1 cellular context compared by ENCODE assay signal in genomic region chr11:60924110-60924905, GRCh38.
TF ChIP-seq lines count a peak whose summit lies in the region.

TSS of gene TMEM132A (plus strand) at chr11:60924460. CDS start at chr11:60924634, 174 bp downstream.

TF ChIP-seq in HEK293, 187 proteins besides CTCF, POLR2A, EP300 and RAD21 (continued from another document):
- TF ChIP-seq, protein P1, sequence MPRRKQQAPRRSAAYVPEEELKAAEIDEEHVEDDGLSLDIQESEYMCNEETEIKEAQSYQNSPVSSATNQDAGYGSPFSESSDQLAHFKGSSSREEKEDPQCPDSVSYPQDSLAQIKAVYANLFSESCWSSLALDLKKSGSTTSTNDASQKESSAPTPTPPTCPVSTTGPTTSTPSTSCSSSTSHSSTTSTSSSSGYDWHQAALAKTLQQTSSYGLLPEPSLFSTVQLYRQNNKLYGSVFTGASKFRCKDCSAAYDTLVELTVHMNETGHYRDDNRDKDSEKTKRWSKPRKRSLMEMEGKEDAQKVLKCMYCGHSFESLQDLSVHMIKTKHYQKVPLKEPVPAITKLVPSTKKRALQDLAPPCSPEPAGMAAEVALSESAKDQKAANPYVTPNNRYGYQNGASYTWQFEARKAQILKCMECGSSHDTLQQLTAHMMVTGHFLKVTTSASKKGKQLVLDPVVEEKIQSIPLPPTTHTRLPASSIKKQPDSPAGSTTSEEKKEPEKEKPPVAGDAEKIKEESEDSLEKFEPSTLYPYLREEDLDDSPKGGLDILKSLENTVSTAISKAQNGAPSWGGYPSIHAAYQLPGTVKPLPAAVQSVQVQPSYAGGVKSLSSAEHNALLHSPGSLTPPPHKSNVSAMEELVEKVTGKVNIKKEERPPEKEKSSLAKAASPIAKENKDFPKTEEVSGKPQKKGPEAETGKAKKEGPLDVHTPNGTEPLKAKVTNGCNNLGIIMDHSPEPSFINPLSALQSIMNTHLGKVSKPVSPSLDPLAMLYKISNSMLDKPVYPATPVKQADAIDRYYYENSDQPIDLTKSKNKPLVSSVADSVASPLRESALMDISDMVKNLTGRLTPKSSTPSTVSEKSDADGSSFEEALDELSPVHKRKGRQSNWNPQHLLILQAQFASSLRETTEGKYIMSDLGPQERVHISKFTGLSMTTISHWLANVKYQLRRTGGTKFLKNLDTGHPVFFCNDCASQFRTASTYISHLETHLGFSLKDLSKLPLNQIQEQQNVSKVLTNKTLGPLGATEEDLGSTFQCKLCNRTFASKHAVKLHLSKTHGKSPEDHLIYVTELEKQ (tag by site-specific recombination; IDR thresholded peaks at IDR 0.05; ENCODE audit: borderline replicate concordance) = no peak
- TF ChIP-seq, protein P2, sequence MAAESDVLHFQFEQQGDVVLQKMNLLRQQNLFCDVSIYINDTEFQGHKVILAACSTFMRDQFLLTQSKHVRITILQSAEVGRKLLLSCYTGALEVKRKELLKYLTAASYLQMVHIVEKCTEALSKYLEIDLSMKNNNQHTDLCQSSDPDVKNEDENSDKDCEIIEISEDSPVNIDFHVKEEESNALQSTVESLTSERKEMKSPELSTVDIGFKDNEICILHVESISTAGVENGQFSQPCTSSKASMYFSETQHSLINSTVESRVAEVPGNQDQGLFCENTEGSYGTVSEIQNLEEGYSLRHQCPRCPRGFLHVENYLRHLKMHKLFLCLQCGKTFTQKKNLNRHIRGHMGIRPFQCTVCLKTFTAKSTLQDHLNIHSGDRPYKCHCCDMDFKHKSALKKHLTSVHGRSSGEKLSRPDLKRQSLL (tag by site-specific recombination; IDR thresholded peaks at IDR 0.05) = peak; percentile 17; the same call in 1 of the 2 replicates
- TF ChIP-seq PBX3 (CRISPR knock-in tag; IDR thresholded peaks at IDR 0.05) = peak; percentile 74
- TF ChIP-seq ZSCAN30 (tag by site-specific recombination; IDR thresholded peaks at IDR 0.05) = peak; percentile 35; the same call in 1 of the 2 replicates
- peak; percentile 76 for TF ChIP-seq ZBTB17 (tag by site-specific recombination; IDR thresholded peaks at IDR 0.05)
- TF ChIP-seq ZNF24 (tag by site-specific recombination; IDR thresholded peaks at IDR 0.05) = peak; percentile 86
- TF ChIP-seq TRIM28 (IDR thresholded peaks at IDR 0.05; ENCODE audit: borderline replicate concordance, low read length) = peak; percentile 92; the same call in 1 of the 2 replicates
- TF ChIP-seq ZXDB (tag by site-specific recombination; IDR thresholded peaks at IDR 0.05) = peak; percentile 53
- peak; percentile 30; the same call in 1 of the 2 replicates for TF ChIP-seq KLF10 (tag by site-specific recombination; IDR thresholded peaks at IDR 0.05)
- TF ChIP-seq, protein P3, sequence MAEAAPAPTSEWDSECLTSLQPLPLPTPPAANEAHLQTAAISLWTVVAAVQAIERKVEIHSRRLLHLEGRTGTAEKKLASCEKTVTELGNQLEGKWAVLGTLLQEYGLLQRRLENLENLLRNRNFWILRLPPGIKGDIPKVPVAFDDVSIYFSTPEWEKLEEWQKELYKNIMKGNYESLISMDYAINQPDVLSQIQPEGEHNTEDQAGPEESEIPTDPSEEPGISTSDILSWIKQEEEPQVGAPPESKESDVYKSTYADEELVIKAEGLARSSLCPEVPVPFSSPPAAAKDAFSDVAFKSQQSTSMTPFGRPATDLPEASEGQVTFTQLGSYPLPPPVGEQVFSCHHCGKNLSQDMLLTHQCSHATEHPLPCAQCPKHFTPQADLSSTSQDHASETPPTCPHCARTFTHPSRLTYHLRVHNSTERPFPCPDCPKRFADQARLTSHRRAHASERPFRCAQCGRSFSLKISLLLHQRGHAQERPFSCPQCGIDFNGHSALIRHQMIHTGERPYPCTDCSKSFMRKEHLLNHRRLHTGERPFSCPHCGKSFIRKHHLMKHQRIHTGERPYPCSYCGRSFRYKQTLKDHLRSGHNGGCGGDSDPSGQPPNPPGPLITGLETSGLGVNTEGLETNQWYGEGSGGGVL (tag by site-specific recombination; IDR thresholded peaks at IDR 0.05) = peak; percentile 89
- TF ChIP-seq ZNF324 (tag by site-specific recombination; IDR thresholded peaks at IDR 0.05) = 0 out of 2 replicates have a peak, but pooled peaks have one; percentile 27
- TF ChIP-seq, protein P4, sequence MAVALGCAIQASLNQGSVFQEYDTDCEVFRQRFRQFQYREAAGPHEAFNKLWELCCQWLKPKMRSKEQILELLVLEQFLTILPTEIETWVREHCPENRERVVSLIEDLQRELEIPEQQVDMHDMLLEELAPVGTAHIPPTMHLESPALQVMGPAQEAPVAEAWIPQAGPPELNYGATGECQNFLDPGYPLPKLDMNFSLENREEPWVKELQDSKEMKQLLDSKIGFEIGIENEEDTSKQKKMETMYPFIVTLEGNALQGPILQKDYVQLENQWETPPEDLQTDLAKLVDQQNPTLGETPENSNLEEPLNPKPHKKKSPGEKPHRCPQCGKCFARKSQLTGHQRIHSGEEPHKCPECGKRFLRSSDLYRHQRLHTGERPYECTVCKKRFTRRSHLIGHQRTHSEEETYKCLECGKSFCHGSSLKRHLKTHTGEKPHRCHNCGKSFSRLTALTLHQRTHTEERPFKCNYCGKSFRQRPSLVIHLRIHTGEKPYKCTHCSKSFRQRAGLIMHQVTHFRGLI (tag by site-specific recombination; IDR thresholded peaks at IDR 0.05) = no peak
- TF ChIP-seq ZNF202 (tag by site-specific recombination; IDR thresholded peaks at IDR 0.05; ENCODE audit: borderline replicate concordance) = no peak
- TF ChIP-seq MZF1 (tag by site-specific recombination; IDR thresholded peaks at IDR 0.05; ENCODE audit: borderline replicate concordance) = peak; percentile 67; the same call in 1 of the 2 replicates
- peak; percentile 47; the same call in 1 of the 2 replicates for TF ChIP-seq ZNF76 (tag by site-specific recombination; IDR thresholded peaks at IDR 0.05; ENCODE audit: borderline replicate concordance, low read depth)
- TF ChIP-seq GLIS2 (tag by site-specific recombination; IDR thresholded peaks at IDR 0.05) = 0 out of 2 replicates have a peak, but pooled peaks have one; percentile 35
- peak; percentile 60 for TF ChIP-seq ZNF335 (tag by site-specific recombination; conservative IDR thresholded peaks at IDR 0.05)
- peak; percentile 97 for TF ChIP-seq IKZF3 (tag by site-specific recombination; IDR thresholded peaks at IDR 0.05)
- peak; percentile 30; the same call in 1 of the 2 replicates for TF ChIP-seq SP3 (tag by site-specific recombination; IDR thresholded peaks at IDR 0.05)
- peak; percentile 65; the same call in 1 of the 2 replicates for TF ChIP-seq ZNF501 (tag by site-specific recombination; IDR thresholded peaks at IDR 0.05)
- peak; percentile 53; the same call in 1 of the 2 replicates for TF ChIP-seq ZFP37 (tag by site-specific recombination; IDR thresholded peaks at IDR 0.05)
- TF ChIP-seq PRDM10 (tag by site-specific recombination; IDR thresholded peaks at IDR 0.05) = peak; percentile 89
- TF ChIP-seq GFI1B (tag by site-specific recombination; IDR thresholded peaks at IDR 0.05) = 0 out of 2 replicates have a peak, but pooled peaks have one; percentile 13
- TF ChIP-seq HOXA7 (CRISPR knock-in tag; IDR thresholded peaks at IDR 0.05; ENCODE audit: borderline replicate concordance) = no peak
- TF ChIP-seq KLF8 (tag by site-specific recombination; IDR thresholded peaks at IDR 0.05) = peak; percentile 64; the same call in 1 of the 2 replicates
- TF ChIP-seq ZBTB26 (tag by site-specific recombination; optimal IDR thresholded peaks at IDR 0.05) = peak; percentile 59
- TF ChIP-seq, protein P5, sequence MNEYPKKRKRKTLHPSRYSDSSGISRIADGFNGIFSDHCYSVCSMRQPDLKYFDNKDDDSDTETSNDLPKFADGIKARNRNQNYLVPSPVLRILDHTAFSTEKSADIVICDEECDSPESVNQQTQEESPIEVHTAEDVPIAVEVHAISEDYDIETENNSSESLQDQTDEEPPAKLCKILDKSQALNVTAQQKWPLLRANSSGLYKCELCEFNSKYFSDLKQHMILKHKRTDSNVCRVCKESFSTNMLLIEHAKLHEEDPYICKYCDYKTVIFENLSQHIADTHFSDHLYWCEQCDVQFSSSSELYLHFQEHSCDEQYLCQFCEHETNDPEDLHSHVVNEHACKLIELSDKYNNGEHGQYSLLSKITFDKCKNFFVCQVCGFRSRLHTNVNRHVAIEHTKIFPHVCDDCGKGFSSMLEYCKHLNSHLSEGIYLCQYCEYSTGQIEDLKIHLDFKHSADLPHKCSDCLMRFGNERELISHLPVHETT (tag by site-specific recombination; IDR thresholded peaks at IDR 0.05) = peak; percentile 43; the same call in 1 of the 2 replicates
- no peak for TF ChIP-seq ZNF585B (tag by site-specific recombination; IDR thresholded peaks at IDR 0.05)
- TF ChIP-seq ZSCAN23 (tag by site-specific recombination; IDR thresholded peaks at IDR 0.05) = peak; percentile 65; the same call in 1 of the 2 replicates
